In the genomic region with DNA sequence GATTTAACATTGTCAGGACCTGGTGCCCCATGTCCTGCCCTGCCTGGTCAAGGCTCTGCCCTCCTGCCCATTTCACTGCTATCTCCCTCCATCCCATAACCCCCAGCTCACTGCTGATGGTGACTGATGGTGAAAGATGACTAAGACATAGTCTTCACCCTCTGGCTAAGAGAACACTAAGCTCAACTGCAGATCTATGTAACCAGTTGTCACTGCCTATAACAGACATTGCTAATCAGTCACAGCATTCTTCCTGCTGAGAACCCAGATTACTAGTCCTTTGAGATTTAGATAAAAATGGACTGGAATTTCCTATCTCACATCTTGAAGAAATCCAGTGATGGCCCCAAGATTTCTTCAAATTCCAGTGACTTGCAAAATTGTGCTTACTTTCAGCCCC, we compare ENCODE assay signal across 12 cellular contexts.
"Had no signal": no experiment of that assay in that cellular context is flagged by ENCODE, and none has a peak within 500 bp of the region (broad histone marks: within the 10 kb centered on the region; RNA-seq: fewer than 3 reads in every experiment).

No MANE protein-coding gene starts in this region.

- H3K27me3 ChIP-seq: ovary had no signal

- H3K4me3 ChIP-seq: left ventricle myocardium inferior, ovary, stomach had no signal

- H3K4me1 Mint-ChIP-seq: activated naive CD8-positive, alpha-beta T cell treated with anti-CD3 and anti-CD28 coated beads, Interleukin-2, amount 50 U/mL, for 24 hours had no signal

- H3K4me3 Mint-ChIP-seq: activated naive CD8-positive, alpha-beta T cell treated with anti-CD3 and anti-CD28 coated beads, Interleukin-2, amount 50 U/mL, for 24 hours had no signal

- H3K36me3 ChIP-seq: left ventricle myocardium inferior, ovary, stomach had no signal

- H3K9me3 Mint-ChIP-seq: activated naive CD8-positive, alpha-beta T cell treated with anti-CD3 and anti-CD28 coated beads, Interleukin-2, amount 50 U/mL, for 24 hours had no signal

- H3K9me3 ChIP-seq: left ventricle myocardium inferior, ovary, stomach had no signal

- H3K27ac ChIP-seq: left ventricle myocardium inferior, ovary, stomach had no signal

- H3K4me1 ChIP-seq: left ventricle myocardium inferior, stomach had no signal

- ATAC-seq: activated naive CD8-positive, alpha-beta T cell treated with anti-CD3 and anti-CD28 coated beads, Interleukin-2, amount 50 U/mL, for 24 hours had no signal

- DNase-seq: activated CD4-positive, alpha-beta T cell treated with anti-CD3 and anti-CD28 coated beads for 1 hour; activated CD4-positive, alpha-beta T cell treated with anti-CD3 and anti-CD28 coated beads, Interleukin-2, amount 50 U/mL, for 48 hours; activated naive CD4-positive, alpha-beta T cell treated with Interleukin-2 at 50 U/mL for 16 hours; activated naive CD8-positive, alpha-beta T cell treated with anti-CD3 and anti-CD28 coated beads, Interleukin-2, amount 50 U/mL, for 24 hours; activated T-cell treated with anti-CD3 and anti-CD28 coated beads, Interleukin-2, amount 50 U/mL, for 48 hours; kidney; left ventricle myocardium inferior; mesenchymal stem cell; ovary; stimulated activated CD4-positive, alpha-beta T cell treated with anti-CD3 and anti-CD28 coated beads, Interleukin-15, amount 100 ng/mL, for 24 hours; stimulated activated CD4-positive, alpha-beta T cell treated with anti-CD3 and anti-CD28 coated beads, Interleukin-4, amount 100 ng/mL, for 24 hours; stomach had no signal

- H3K27ac Mint-ChIP-seq: activated naive CD8-positive, alpha-beta T cell treated with anti-CD3 and anti-CD28 coated beads, Interleukin-2, amount 50 U/mL, for 24 hours had no signal
